8 cellular contexts compared by ENCODE assay signal in the genomic region with DNA sequence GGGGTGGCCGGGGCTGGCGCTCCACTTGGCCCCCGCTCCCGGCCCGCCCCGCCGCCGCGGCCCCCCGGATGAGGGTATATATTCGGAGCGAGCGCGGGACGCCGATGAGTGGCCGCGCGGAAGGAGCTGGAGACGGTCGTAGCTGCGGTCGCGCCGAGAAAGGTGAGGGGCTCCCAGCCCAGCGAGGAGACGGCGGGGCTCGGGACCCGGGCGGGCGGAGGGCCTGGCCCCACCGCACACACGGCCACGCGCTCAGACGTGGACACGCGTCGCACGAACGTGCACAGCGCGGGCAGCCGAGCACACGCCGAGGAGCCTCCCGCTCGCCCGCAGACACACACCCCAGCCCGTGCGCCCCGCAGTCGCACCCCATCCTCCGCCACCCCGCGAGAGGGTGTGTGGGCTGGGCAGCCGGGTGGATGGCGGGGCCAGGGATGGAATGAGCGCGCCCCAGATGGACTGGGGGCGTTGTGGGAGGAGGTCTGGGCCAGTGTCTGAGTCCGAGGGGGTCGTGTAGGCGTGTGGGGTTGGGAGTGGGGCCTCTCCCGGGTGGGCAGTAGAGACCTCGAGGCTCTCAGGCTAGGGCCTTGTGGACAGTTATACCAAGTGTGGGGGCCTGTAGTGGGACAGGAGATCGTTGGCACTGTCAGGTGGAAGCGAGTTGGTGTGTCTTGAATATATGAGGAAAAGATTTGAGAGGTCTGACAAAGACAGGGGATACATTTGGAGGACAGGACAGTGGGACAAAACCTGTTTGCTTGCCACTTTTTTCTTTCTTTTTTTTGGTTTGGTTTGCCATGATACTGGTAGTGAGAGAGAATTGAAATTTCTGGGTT. TPM values are rescaled to one million over a fixed set of nuclear protein-coding genes. Genes with fewer than 3 reads are reported as not detected.
DNase-seq lines count a peak whose midpoint lies in the region; ATAC-seq, FAIRE-seq and TF ChIP-seq lines count a peak whose summit lies in the region.

A gene (plus strand): TSS at position 107 of the 836 bp plus-strand sequence. CDS start 4,347 bp downstream, outside the sequence.

- peak within 1 kb of the TSS; percentile 75 to 89 for H3K4me3 ChIP-seq in neuronal stem cell (ENCODE audit: low read length in 2 of 2)

- peak within 1 kb of the TSS; percentile 53 for H3K4ac ChIP-seq in neuronal stem cell (ENCODE audit: low read length)

- no peak within 1 kb of the TSS for H4K91ac ChIP-seq in neuronal stem cell (ENCODE audit: low read depth, low read length, poor library complexity)

- peaks cover 43% of the 10 kb centered on the region for H3K4me1 Mint-ChIP-seq in activated CD8-positive, alpha-beta T cell treated with anti-CD3 and anti-CD28 coated beads for 36 hours (ENCODE audit: low read depth)

- H3K36me3 ChIP-seq in neuronal stem cell (replicated peaks in 1 of 2; ENCODE audit: control insufficient read depth in 2 of 2, insufficient read depth in 2 of 2, low read length in 2 of 2): peaks cover under 1 to 15% of the 10 kb centered on the region in 2 donors

- no peak within 1 kb of the TSS for H2BK120ac ChIP-seq in neuronal stem cell (ENCODE audit: low read depth, low read length)

- H3K4me3 Mint-ChIP-seq in activated CD8-positive, alpha-beta T cell treated with anti-CD3 and anti-CD28 coated beads for 36 hours: peak within 1 kb of the TSS; percentile 91

- H2BK12ac ChIP-seq in neuronal stem cell (ENCODE audit: low read length): peak within 1 kb of the TSS; percentile 73

- H3K9me3 Mint-ChIP-seq in activated CD8-positive, alpha-beta T cell treated with anti-CD3 and anti-CD28 coated beads for 36 hours: no peaks in the 10 kb centered on the region

- DNase-seq in Daoy (ENCODE audit: low read depth) (peak; percentile 33), frontal cortex (ENCODE audit: low spot score in 2 of 2) (peak in 1 of 2 donors; percentile 6), neuronal stem cell (ENCODE audit: low spot score) (no peak), NCI-H510A treated with DMSO at 0.1 percent for 48 hours (lab: John Stamatoyannopoulos, UW) (no peak), amniotic stem cell (lab: John Stamatoyannopoulos, UW) (no peak)
- no peak for DNase-seq in activated CD8-positive, alpha-beta T cell treated with anti-CD3 and anti-CD28 coated beads for 36 hours

- peak within 1 kb of the TSS; percentile 88 for H3K4me2 ChIP-seq in neuronal stem cell (ENCODE audit: insufficient read depth, low read length, poor library complexity, severe bottlenecking)

- H3K4me1 ChIP-seq in neuronal stem cell (ENCODE audit: control insufficient read depth in 2 of 2, insufficient read depth in 1 of 2, low read depth in 1 of 2, low read length in 2 of 2): peaks cover 4 to 5% of the 10 kb centered on the region in 2 donors

- peaks cover 0 to 3% (median 0%) of the 10 kb centered on the region in 3 experiments for H3K27me3 ChIP-seq in neuronal stem cell (ENCODE audit: control insufficient read depth in 3 of 3, insufficient read depth in 3 of 3, low read depth in 1 of 3, low read length in 3 of 3)

- peaks cover 11% of the 10 kb centered on the region for H3K36me3 Mint-ChIP-seq in activated CD8-positive, alpha-beta T cell treated with anti-CD3 and anti-CD28 coated beads for 36 hours (ENCODE audit: low read depth)

- POLR2A ChIA-PET in activated CD8-positive, alpha-beta T cell treated with anti-CD3 and anti-CD28 coated beads for 36 hours (lab: Charles Lee): interaction anchor here (0.7 kb wide), 1 partner anchor 16 kb away, joined by 4 read pairs; no protein-coding TSS in a partner anchor

- peak within 1 kb of the TSS; percentile 88 for H2AK5ac ChIP-seq in neuronal stem cell (ENCODE audit: low read depth, low read length)

- H3K27ac ChIP-seq in neuronal stem cell (replicated peaks; ENCODE audit: low read length): no peak within 1 kb of the TSS

- H4K8ac ChIP-seq in neuronal stem cell (ENCODE audit: low read depth, low read length): peak within 1 kb of the TSS; percentile 45

- H2BK15ac ChIP-seq in neuronal stem cell (ENCODE audit: low read length): no peak within 1 kb of the TSS

- H3K14ac ChIP-seq in neuronal stem cell (ENCODE audit: low read length): peak within 1 kb of the TSS; percentile 63

- peak within 1 kb of the TSS; percentile 97 for H3K18ac ChIP-seq in neuronal stem cell (ENCODE audit: low read length)

- no peaks in the 10 kb centered on the region for H3K9me3 ChIP-seq in neuronal stem cell (replicated peaks in 1 of 2; ENCODE audit: control insufficient read depth in 2 of 2, insufficient read depth in 1 of 2, low read depth in 1 of 2, low read length in 2 of 2)

- TF ChIP-seq CTCF in activated CD8-positive, alpha-beta T cell treated with anti-CD3 and anti-CD28 coated beads for 36 hours (IDR thresholded peaks at IDR 0.05): no peak

- H3K23ac ChIP-seq in neuronal stem cell (ENCODE audit: low read depth, low read length, poor library complexity): peak within 1 kb of the TSS; percentile 100

- intact Hi-C loops in activated CD8-positive, alpha-beta T cell treated with anti-CD3 and anti-CD28 coated beads for 36 hours (cut with micrococcal nuclease): loop anchor here (5.0 kb wide), 1 partner anchor 65 kb away; a partner anchor contains a TSS

- peak within 1 kb of the TSS; percentile 75 for H2BK5ac ChIP-seq in neuronal stem cell (ENCODE audit: low read length)

- H3K27ac Mint-ChIP-seq in activated CD8-positive, alpha-beta T cell treated with anti-CD3 and anti-CD28 coated beads for 36 hours: peak within 1 kb of the TSS; percentile 95

- CTCF ChIA-PET in activated CD8-positive, alpha-beta T cell treated with anti-CD3 and anti-CD28 coated beads for 36 hours (lab: Charles Lee): interaction anchor here (0.6 kb wide), 1 partner anchor 16 kb away, joined by 3 read pairs; no protein-coding TSS in a partner anchor

- peak; percentile 28 for ATAC-seq in GM21367 (IDR thresholded peaks at IDR 0.05; ENCODE audit: unreplicated experiment)
- peak; percentile 0 for ATAC-seq in HG03575 (IDR thresholded peaks at IDR 0.05; ENCODE audit: extremely low read depth, insufficient number of reproducible peaks, low FRiP score, unreplicated experiment)
- ATAC-seq in activated CD8-positive, alpha-beta T cell treated with anti-CD3 and anti-CD28 coated beads for 36 hours: peak; percentile 21

- FAIRE-seq in frontal cortex (lab: Jason Lieb, UNC): no peak

- H3K79me1 ChIP-seq in neuronal stem cell (ENCODE audit: low read depth, low read length): peaks cover 6% of the 10 kb centered on the region

- H3K9ac ChIP-seq in neuronal stem cell (ENCODE audit: low read depth, low read length, poor library complexity): peak within 1 kb of the TSS; percentile 95

- whole genome bisulfite sequencing in neuronal stem cell (ENCODE audit: extremely low coverage in 2 of 2, insufficient read length in 2 of 2, insufficient replicate concordance in 1 of 2), 2 donors: no CpG with 5 or more reads among the region's 69 CpGs

- H2AFZ ChIP-seq in neuronal stem cell (ENCODE audit: low read length): peak within 1 kb of the TSS; percentile 99

- H3K27me3 Mint-ChIP-seq in activated CD8-positive, alpha-beta T cell treated with anti-CD3 and anti-CD28 coated beads for 36 hours: no peaks in the 10 kb centered on the region

RNA-seq across cellular contexts. Expression of the gene that starts here (rescaled TPM):
- total RNA-seq in Daoy (2014; rRNA removed; shearing (Covaris generic)): 237 and 248 TPM in 2 replicates
- total RNA-seq in activated CD8-positive, alpha-beta T cell treated with anti-CD3 and anti-CD28 coated beads for 36 hours: 10 to 100 TPM; 37.9 to 40.6 TPM
- total RNA-seq in frontal cortex: 43.6 TPM
- 21.0 TPM for polyA plus RNA-seq in neuronal stem cell (2013, experiment 1 of 2)
- polyA plus RNA-seq in neuronal stem cell (2013, experiment 2 of 2): 21.6 TPM
